In the genomic region with DNA sequence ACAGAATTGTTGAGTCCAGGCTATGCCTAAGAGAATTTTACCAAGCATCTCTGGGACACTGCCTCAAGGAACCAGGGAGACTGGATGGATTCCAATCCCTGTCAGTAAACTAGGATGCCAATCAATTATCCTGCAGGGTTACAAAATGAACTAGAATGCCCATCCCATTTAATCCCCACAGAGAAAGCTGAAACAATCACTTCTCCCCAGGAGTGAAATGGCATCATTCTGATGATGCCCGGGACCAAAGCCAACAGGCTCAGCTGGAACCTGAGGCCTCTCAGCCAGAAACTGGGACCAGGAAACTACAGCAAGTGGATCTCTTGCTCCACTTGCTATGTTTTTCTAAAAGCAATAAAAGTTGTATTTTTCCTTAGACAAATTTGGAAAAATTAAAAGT, we compare ENCODE assay signal across 1 cellular context.
TF ChIP-seq lines count a peak whose summit lies in the region.

No MANE protein-coding gene starts in this region.

TF ChIP-seq in GM23338, 12 proteins besides CTCF, POLR2A, EP300 and RAD21 (continued from another document):
- TF ChIP-seq ZNF462 (CRISPR knock-in tag; IDR thresholded peaks at IDR 0.05) (no peak), STAT1 (IDR thresholded peaks at IDR 0.05; ENCODE audit: unreplicated experiment) (no peak)
